ENCODE assay signal across 16 cellular contexts in genomic region chrX:120790552-120790951, GRCh38.
DNase-seq lines count a peak whose midpoint lies in the region; ATAC-seq and TF ChIP-seq lines count a peak whose summit lies in the region.
"Had no signal": no experiment of that assay in that cellular context is flagged by ENCODE, and none has a peak within 500 bp of the region (broad histone marks: within the 10 kb centered on the region; RNA-seq: fewer than 3 reads in every experiment).

No MANE protein-coding gene starts in this region.

- peak overlapping the region; percentile 67 for H3K4me3 Mint-ChIP-seq in activated CD4-positive, alpha-beta T cell treated with anti-CD3 and anti-CD28 coated beads, Interleukin-2, amount 10 ng/mL, durations not matched to agents 24 days and 14 days
- H3K4me3 Mint-ChIP-seq in mesothelial cell of epicardium = peak overlapping the region; percentile 4
- H3K4me3 Mint-ChIP-seq: central memory CD8-positive, alpha-beta T cell; H9; IgD-negative memory B cell had no signal

- no peak overlapping the region for H2AFZ ChIP-seq in PC-9

- H3K36me3 ChIP-seq in PC-9 (ENCODE audit: low read depth) = no peaks in the 10 kb centered on the region
- H3K36me3 ChIP-seq in colonic mucosa = no peaks in the 10 kb centered on the region
- H3K36me3 ChIP-seq: esophagus muscularis mucosa, SJSA1 had no signal

- no peaks in the 10 kb centered on the region for H4K20me1 ChIP-seq in PC-9 (ENCODE audit: insufficient read depth)

- no peaks in the 10 kb centered on the region for H3K36me3 Mint-ChIP-seq in activated CD4-positive, alpha-beta T cell treated with anti-CD3 and anti-CD28 coated beads, Interleukin-2, amount 10 ng/mL, durations not matched to agents 24 days and 14 days (ENCODE audit: low read depth)
- no peaks in the 10 kb centered on the region for H3K36me3 Mint-ChIP-seq in mesothelial cell of epicardium
- H3K36me3 Mint-ChIP-seq: IgD-negative memory B cell had no signal

- H3K9me3 Mint-ChIP-seq in activated CD4-positive, alpha-beta T cell treated with anti-CD3 and anti-CD28 coated beads, Interleukin-2, amount 10 ng/mL, durations not matched to agents 24 days and 14 days = no peaks in the 10 kb centered on the region
- H3K9me3 Mint-ChIP-seq in mesothelial cell of epicardium = peaks cover 6% of the 10 kb centered on the region
- H3K9me3 Mint-ChIP-seq: central memory CD8-positive, alpha-beta T cell; IgD-negative memory B cell had no signal

- H3K27ac Mint-ChIP-seq in activated CD4-positive, alpha-beta T cell treated with anti-CD3 and anti-CD28 coated beads, Interleukin-2, amount 10 ng/mL, durations not matched to agents 24 days and 14 days = peak overlapping the region; percentile 87
- H3K27ac Mint-ChIP-seq in mesothelial cell of epicardium = no peak overlapping the region
- H3K27ac Mint-ChIP-seq: H9, IgD-negative memory B cell had no signal

- 0 out of 2 replicates have a peak overlapping the region, but pooled peaks have one; percentile 6 for H3K4me2 ChIP-seq in PC-9

- H3K9me2 ChIP-seq in PC-9 (ENCODE audit: insufficient read depth) = no peaks in the 10 kb centered on the region

- peaks cover 8% of the 10 kb centered on the region; the same call in 1 of the 2 replicates for H3F3A ChIP-seq in PC-9 (ENCODE audit: insufficient read depth, low read depth)

- TF ChIP-seq CTCF in PC-9 (conservative IDR thresholded peaks at IDR 0.05) (no peak), mesothelial cell of epicardium (IDR thresholded peaks at IDR 0.05; ENCODE audit: unreplicated experiment) (no peak), colonic mucosa (IDR thresholded peaks at IDR 0.05) (no peak)

- no peaks in the 10 kb centered on the region for H3K79me2 ChIP-seq in PC-9 (ENCODE audit: low read depth)

- CTCF ChIA-PET in PC-9 (lab: Charles Lee) = interaction anchor here (0.7 kb wide), 1 partner anchor 44 kb away, joined by 15 read pairs; no protein-coding TSS in a partner anchor

- H3K4me1 Mint-ChIP-seq in activated CD4-positive, alpha-beta T cell treated with anti-CD3 and anti-CD28 coated beads, Interleukin-2, amount 10 ng/mL, durations not matched to agents 24 days and 14 days = peaks cover 15% of the 10 kb centered on the region
- H3K4me1 Mint-ChIP-seq in mesothelial cell of epicardium = no peaks in the 10 kb centered on the region
- H3K4me1 Mint-ChIP-seq: central memory CD8-positive, alpha-beta T cell had no signal

- intact Hi-C loops in activated CD4-positive, alpha-beta T cell treated with anti-CD3 and anti-CD28 coated beads, Interleukin-2, amount 10 ng/mL, durations not matched to agents 24 days and 14 days (cut with micrococcal nuclease) = loop anchor here (1.0 to 10.0 kb wide), 3 partner anchors 466 to 788 kb away; no protein-coding TSS in a partner anchor
- intact Hi-C loops in PC-9 (cut with micrococcal nuclease; ENCODE audit: unreplicated experiment) = loop anchor here (2.0 to 10.0 kb wide), 2 partner anchors 404 to 788 kb away; no protein-coding TSS in a partner anchor
- intact Hi-C loops in colonic mucosa (cut with DNase I) = loop anchor here (10.0 kb wide), 1 partner anchor 794 kb away; no protein-coding TSS in a partner anchor
- intact Hi-C loops in posterior cingulate gyrus (cut with DNase I) = no loop called here

- ATAC-seq in GM18511 (IDR thresholded peaks at IDR 0.05; ENCODE audit: unreplicated experiment) (peak; percentile 15), GM21528 (IDR thresholded peaks at IDR 0.05; ENCODE audit: low FRiP score, unreplicated experiment) (no peak)

- BruUV-seq in PC-9 (replicated peaks; lab: Mats Ljungman, UMichigan) = no TSS peak

- no peak overlapping the region for H3K9ac ChIP-seq in colonic mucosa (ENCODE audit: low read depth in 2 of 2, low read length in 2 of 2)

- peaks cover 27% of the 10 kb centered on the region for H3K4me1 ChIP-seq in PC-9 (replicated peaks; ENCODE audit: insufficient read depth)
- H3K4me1 ChIP-seq in colonic mucosa = no peaks in the 10 kb centered on the region
- H3K4me1 ChIP-seq: SJSA1 had no signal

- no peaks in the 10 kb centered on the region for H3K27me3 Mint-ChIP-seq in activated CD4-positive, alpha-beta T cell treated with anti-CD3 and anti-CD28 coated beads, Interleukin-2, amount 10 ng/mL, durations not matched to agents 24 days and 14 days
- H3K27me3 Mint-ChIP-seq in mesothelial cell of epicardium (ENCODE audit: low read depth) = peaks cover 16% of the 10 kb centered on the region
- H3K27me3 Mint-ChIP-seq: central memory CD8-positive, alpha-beta T cell; IgD-negative memory B cell had no signal

- no peak for DNase-seq in activated CD4-positive, alpha-beta T cell treated with anti-CD3 and anti-CD28 coated beads, Interleukin-2, amount 10 ng/mL, durations not matched to agents 24 days and 14 days
- no peak for DNase-seq in activated CD4-positive, alpha-beta T cell treated with anti-CD3 and anti-CD28 coated beads, Interleukin-2, amount 50 U/mL, for 48 hours
- DNase-seq in PC-9 = no peak
- DNase-seq in mesothelial cell of epicardium (ENCODE audit: low spot score in 2 of 2, unreplicated experiment in 2 of 2) = no peak
- no peak for DNase-seq in colonic mucosa
- DNase-seq in posterior cingulate gyrus = no peak
- DNase-seq: activated CD4-positive, CD25-positive, alpha-beta regulatory T cell treated with anti-CD3 and anti-CD28 coated beads, Interleukin-2, amount 50 U/mL, for 72 hours; effector CD4-positive, alpha-beta T cell had no signal

- H3K27ac ChIP-seq in PC-9 = no peak overlapping the region
- no peak overlapping the region for H3K27ac ChIP-seq in colonic mucosa
- H3K27ac ChIP-seq: esophagus muscularis mucosa, HL-60, SJSA1 had no signal

- H3K4me3 ChIP-seq in PC-9 = no peak overlapping the region
- no peak overlapping the region for H3K4me3 ChIP-seq in colonic mucosa
- H3K4me3 ChIP-seq: esophagus muscularis mucosa, SJSA1 had no signal

- no peaks in the 10 kb centered on the region for H3K27me3 ChIP-seq in PC-9 (ENCODE audit: insufficient read depth, low read depth)
- H3K27me3 ChIP-seq in colonic mucosa = no peaks in the 10 kb centered on the region
- H3K27me3 ChIP-seq: esophagus muscularis mucosa, SJSA1 had no signal

- POLR2A ChIA-PET in PC-9 (lab: Charles Lee; ENCODE audit: unreplicated experiment) = interaction anchor here (0.6 kb wide), 1 partner anchor 240 kb away, joined by 3 read pairs; no protein-coding TSS in a partner anchor

- H3K9me3 ChIP-seq in PC-9 (ENCODE audit: insufficient read depth, low read depth) = no peaks in the 10 kb centered on the region
- H3K9me3 ChIP-seq in colonic mucosa = no peaks in the 10 kb centered on the region
- H3K9me3 ChIP-seq: esophagus muscularis mucosa, SJSA1 had no signal
